Comparison of ENCODE assay signal across 8 cellular contexts in the genomic region with DNA sequence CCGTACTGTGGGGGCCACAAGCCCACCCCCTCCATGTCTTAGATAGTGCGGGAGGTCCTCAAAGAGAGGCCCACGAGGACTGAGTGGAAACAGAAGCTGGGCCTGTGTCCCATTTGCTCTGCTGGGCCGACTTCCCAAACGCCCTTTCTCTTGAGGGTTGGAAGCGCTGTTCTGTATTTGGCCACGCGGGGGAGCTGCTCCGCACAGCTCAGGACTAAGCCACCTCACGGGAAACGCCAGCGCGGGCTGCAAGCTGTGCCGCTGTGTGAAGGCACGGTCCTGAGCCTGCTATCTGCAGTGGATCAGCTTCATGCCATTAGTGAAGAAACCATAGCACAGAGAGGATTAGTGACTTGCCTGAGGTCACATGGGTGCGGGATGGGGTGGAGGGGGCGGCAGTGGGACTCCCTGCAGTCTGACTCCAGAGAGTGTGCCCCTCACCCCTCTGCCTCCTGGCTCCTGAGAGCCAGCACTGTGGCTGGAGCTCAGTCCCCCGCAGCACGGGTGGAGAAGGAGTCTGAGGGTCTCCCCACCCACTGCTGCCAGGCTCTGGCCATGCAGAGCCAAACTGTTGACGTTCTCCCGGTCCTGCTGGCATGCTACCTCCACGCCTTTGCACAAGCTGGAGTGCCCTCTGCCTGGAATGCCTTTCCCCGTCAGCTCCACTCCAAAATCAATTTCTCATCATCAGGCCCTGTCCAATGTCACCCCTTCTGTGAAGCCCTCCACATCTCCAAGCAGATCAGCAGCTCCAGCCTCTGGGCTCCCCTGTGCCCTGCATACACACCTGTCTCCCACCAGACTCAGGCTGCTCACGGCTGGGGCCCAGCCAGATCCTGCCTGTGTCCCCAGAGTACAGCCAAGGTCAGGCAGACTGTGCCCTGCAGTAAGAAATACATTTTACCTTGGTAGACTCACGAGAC. TPM values are rescaled to one million over a fixed set of nuclear protein-coding genes. Genes with fewer than 3 reads are reported as not detected.
DNase-seq lines count a peak whose midpoint lies in the region; ATAC-seq and TF ChIP-seq lines count a peak whose summit lies in the region.

No MANE protein-coding gene starts in this region.

- H3K27ac ChIP-seq in caudate nucleus (ENCODE audit: low read depth, low read length): no peak overlapping the region

- in situ Hi-C loops in Caki2 (cut with HindIII; ENCODE audit: low pct_unique_long_range_greater_than_20kb, low sequenced_read_pairs): no loop called here

- H3K4me3 ChIP-seq in HFF-Myc (replicated peaks; ENCODE audit: low read depth, low read length): no peak overlapping the region

- no peak for ATAC-seq in GM18873 (IDR thresholded peaks at IDR 0.05; ENCODE audit: low FRiP score, unreplicated experiment)

- peak; percentile 40 for DNase-seq in Caki2 (ENCODE audit: low read depth)
- peak; percentile 54 for DNase-seq in HFF-Myc (ENCODE audit: extremely low read depth, low read depth)
- peak; percentile 82 for DNase-seq in NCI-H345 (lab: John Stamatoyannopoulos, UW)
- DNase-seq in activated CD4-positive, alpha-beta T cell treated with anti-CD3 and anti-CD28 coated beads for 1 hour: peak; percentile 61
- peak in 58 of 61 donors; percentile 4 to 91 (median 61) for DNase-seq in caudate nucleus (lab: John Stamatoyannopoulos, UW)
- DNase-seq in islet precursor cell: peak; percentile 90
- DNase-seq in stimulated activated CD4-positive, alpha-beta T cell treated with anti-CD3 and anti-CD28 coated beads, Interleukin-15, amount 100 ng/mL, for 48 hours (ENCODE audit: low read depth in 2 of 2): peak; percentile 56 to 70

- TF ChIP-seq CTCF in HFF-Myc (IDR thresholded peaks at IDR 0.05; ENCODE audit: low read depth, low read length, missing control alignments): peak; percentile 95

RNA-seq across cellular contexts. Expression of a gene that starts 51.5 kb away (rescaled TPM):
- total RNA-seq in Caki2 (2014; rRNA removed; shearing (Covaris generic); ENCODE audit: low replicate concordance): 0.46 and 1.3 TPM in 2 replicates

Comparison
In these comparisons a context has a peak if more than half of its experiments do, and no peak if none do; other contexts are left out.
1. DNase-seq: peak in every context shown above with its lines; median percentile 90 in islet precursor cell; 82 in NCI-H345; 63 in stimulated activated CD4-positive, alpha-beta T cell treated with anti-CD3 and anti-CD28 coated beads, Interleukin-15, amount 100 ng/mL, for 48 hours; 61 in activated CD4-positive, alpha-beta T cell treated with anti-CD3 and anti-CD28 coated beads for 1 hour; 61 in caudate nucleus; 54 in HFF-Myc; 40 in Caki2.